ENCODE assay signal across 1 cellular context in the genomic region with DNA sequence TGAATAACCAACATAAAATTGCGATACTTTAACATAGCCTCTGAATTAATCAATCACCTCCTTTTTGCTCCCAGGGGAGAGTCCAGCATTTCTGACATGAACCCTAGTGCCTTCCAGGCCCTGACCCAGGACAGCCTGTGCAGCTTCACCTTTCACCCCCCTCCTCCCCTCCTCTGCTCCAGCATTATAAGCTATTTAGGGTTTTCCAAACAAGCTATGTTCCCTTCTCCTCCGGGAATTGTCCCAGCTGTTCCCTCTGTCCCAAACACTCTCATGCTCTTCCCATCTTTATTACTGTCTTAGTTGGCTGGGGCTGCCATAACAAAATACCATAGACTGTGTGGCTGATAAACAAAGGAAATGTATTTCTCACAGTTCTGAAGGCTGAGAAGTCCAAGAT.
TF ChIP-seq lines count a peak whose summit lies in the region.

No MANE protein-coding gene starts in this region.

TF ChIP-seq in HEK293, 187 proteins besides CTCF, POLR2A, EP300 and RAD21 (continued from another document):
- TF ChIP-seq PRDM10 (tag by site-specific recombination; IDR thresholded peaks at IDR 0.05) (no peak), ZIC2 (tag by site-specific recombination; IDR thresholded peaks at IDR 0.05) (no peak)
